ENCODE assay signal across 19 cellular contexts in the genomic region with DNA sequence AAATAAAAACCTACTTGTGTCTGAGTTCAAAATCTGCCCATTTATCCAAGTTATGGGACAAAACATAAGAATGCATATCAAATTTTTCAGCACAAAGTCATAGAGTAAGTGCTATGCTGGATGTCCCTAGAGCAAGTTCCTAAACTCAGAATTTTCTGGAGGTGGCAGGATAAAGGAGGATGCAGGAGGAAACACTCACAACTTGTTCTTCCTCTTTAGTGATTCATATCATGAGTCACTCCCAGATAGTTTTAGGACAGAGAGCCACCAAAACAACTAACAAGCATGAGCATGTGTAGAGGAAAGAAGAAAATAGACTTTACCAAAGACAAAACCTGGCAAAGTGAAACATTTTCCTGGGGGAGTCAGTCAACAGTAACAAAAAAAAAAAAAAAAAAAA.
A peak's percentile ranks its signal among the peaks of the same experiment; 100 is the strongest.
DNase-seq lines count a peak whose midpoint lies in the region; ATAC-seq and TF ChIP-seq lines count a peak whose summit lies in the region.
"Had no signal": no experiment of that assay in that cellular context is flagged by ENCODE, and none has a peak within 500 bp of the region (broad histone marks: within the 10 kb centered on the region; RNA-seq: fewer than 3 reads in every experiment).

No MANE protein-coding gene starts in this region.

- CTCF ChIA-PET in PC-3 (lab: Charles Lee): no interaction called here

- no peaks in the 10 kb centered on the region for H3K27me3 ChIP-seq in PC-3 (ENCODE audit: low read length)
- H3K27me3 ChIP-seq: BLaER1 treated with 17β-estradiol and CSF1 and Interleukin-3, amounts not matched to agents 10 nM and 100 nM; body of pancreas; spleen had no signal

- no peak overlapping the region for H3K27ac ChIP-seq in PC-3 (ENCODE audit: low read length)
- H3K27ac ChIP-seq: BLaER1 treated with 17β-estradiol and CSF1 and Interleukin-3, amounts not matched to agents 10 nM and 100 nM; body of pancreas; spleen had no signal

- intact Hi-C loops in PC-3 (cut with micrococcal nuclease): no loop called here

- POLR2A ChIA-PET in PC-3 (lab: Charles Lee; ENCODE audit: unreplicated experiment): no interaction called here

- H3K9ac ChIP-seq in PC-3 (ENCODE audit: low read length): no peak overlapping the region
- H3K9ac ChIP-seq: BLaER1 treated with 17β-estradiol and CSF1 and Interleukin-3, amounts not matched to agents 10 nM and 100 nM had no signal

- DNase-seq in A172 (ENCODE audit: low spot score): peak; percentile 65
- peak; percentile 76 for DNase-seq in PC-3
- DNase-seq in choroid plexus epithelial cell (ENCODE audit: low read depth): peak; percentile 8
- DNase-seq in lung microvascular endothelial cell (ENCODE audit: low read depth in 2 of 2): peak; percentile 57 to 87
- no peak for DNase-seq in activated CD8-positive, alpha-beta memory T cell treated with anti-CD3 and anti-CD28 coated beads, Interleukin-2, amount 50 U/mL, for 4 hours
- no peak for DNase-seq in MV-4-11 (lab: John Stamatoyannopoulos, UW)
- DNase-seq: activated CD8-positive, alpha-beta memory T cell treated with anti-CD3 and anti-CD28 coated beads for 24 hours; activated T-cell treated with anti-CD3 and anti-CD28 coated beads, Interleukin-2, amount 50 U/mL, for 48 hours; body of pancreas; erythroblast; NCI-H1694; NCI-H2171 treated with DMSO at 0.1 percent for 48 hours; NCI-H526 treated with DMSO at 0.1 percent for 48 hours; spleen; stimulated activated CD8-positive, alpha-beta memory T cell treated with anti-CD3 and anti-CD28 coated beads, Interleukin-4, amount 100 ng/mL, for 48 hours had no signal

- H3K9me3 ChIP-seq in PC-3 (ENCODE audit: low read length): no peaks in the 10 kb centered on the region
- H3K9me3 ChIP-seq: BLaER1 treated with 17β-estradiol and CSF1 and Interleukin-3, amounts not matched to agents 10 nM and 100 nM; body of pancreas had no signal

- H2AFZ ChIP-seq in PC-3 (ENCODE audit: low read length): no peak overlapping the region

- 0 out of 2 replicates have a peak overlapping the region, but pooled peaks have one; percentile 37 for H3K4me2 ChIP-seq in PC-3 (ENCODE audit: low read length)

- H3K4me1 ChIP-seq in PC-3 (ENCODE audit: insufficient read depth, low read length): peaks cover 46% of the 10 kb centered on the region
- H3K4me1 ChIP-seq: body of pancreas, spleen had no signal

- no TSS peak for BruUV-seq in PC-3 (replicated peaks; lab: Mats Ljungman, UMichigan)

- H3F3A ChIP-seq in PC-3 (ENCODE audit: low read length, unreplicated experiment): peaks cover 13% of the 10 kb centered on the region

- no peaks in the 10 kb centered on the region for H3K9me2 ChIP-seq in PC-3 (replicated peaks; ENCODE audit: low read length)

- H4K20me1 ChIP-seq in PC-3 (ENCODE audit: low read length): no peaks in the 10 kb centered on the region
- H4K20me1 ChIP-seq: BLaER1 treated with 17β-estradiol and CSF1 and Interleukin-3, amounts not matched to agents 10 nM and 100 nM had no signal

- H3K79me2 ChIP-seq in PC-3 (ENCODE audit: low read length): no peaks in the 10 kb centered on the region

- H3K4me3 ChIP-seq in PC-3 (ENCODE audit: low read length) (no peak overlapping the region), choroid plexus epithelial cell (ENCODE audit: low read depth, low read length) (no peak overlapping the region)
- H3K4me3 ChIP-seq: BLaER1 treated with 17β-estradiol and CSF1 and Interleukin-3, amounts not matched to agents 10 nM and 100 nM; body of pancreas; spleen had no signal

- ATAC-seq in PC-3 (peak; percentile 67), GM21360 (IDR thresholded peaks at IDR 0.05; ENCODE audit: unreplicated experiment) (no peak), GM19455 (IDR thresholded peaks at IDR 0.05; ENCODE audit: unreplicated experiment) (no peak)
- ATAC-seq: body of pancreas, HepG2 had no signal

- no peaks in the 10 kb centered on the region for H3K36me3 ChIP-seq in PC-3 (ENCODE audit: low read depth, low read length)
- H3K36me3 ChIP-seq: BLaER1 treated with 17β-estradiol and CSF1 and Interleukin-3, amounts not matched to agents 10 nM and 100 nM; spleen had no signal

- no peak for TF ChIP-seq CTCF in PC-3 (conservative IDR thresholded peaks at IDR 0.05; ENCODE audit: low read depth, low read length)
- TF ChIP-seq CTCF in choroid plexus epithelial cell (conservative IDR thresholded peaks at IDR 0.05; ENCODE audit: low read depth, low read length): no peak

Comparison
In these comparisons a context has a peak if more than half of its experiments do, and no peak if none do; other contexts are left out.
1. DNase-seq: peak in A172 (single experiment), PC-3 (single experiment), choroid plexus epithelial cell (single experiment) and lung microvascular endothelial cell (2 of 2); none in activated CD8-positive, alpha-beta memory T cell treated with anti-CD3 and anti-CD28 coated beads, Interleukin-2, amount 50 U/mL, for 4 hours (single experiment) and MV-4-11 (single experiment).